In genomic region chr10:122230222-122230621, GRCh38 we compare ENCODE assay signal across 28 cellular contexts. TPM values are rescaled to one million over a fixed set of nuclear protein-coding genes. Genes with fewer than 3 reads are reported as not detected.
"Had no signal": no experiment of that assay in that cellular context is flagged by ENCODE, and none has a peak within 500 bp of the region (broad histone marks: within the 10 kb centered on the region; RNA-seq: fewer than 3 reads in every experiment).

No MANE protein-coding gene starts in this region.

- H3K4me1 Mint-ChIP-seq: naive B cell; natural killer cell; stimulated activated memory B cell treated with anti-CD40 and anti-IgM and Interleukin-4, amounts not matched to agents 10 μg/mL and 1 μg/mL and 100 μg/mL, for 72 hours; stimulated activated naive CD8-positive, alpha-beta T cell treated with anti-CD3 and anti-CD28 coated beads, Interleukin-15, amount 100 ng/mL, for 72 hours had no signal

- H3K27me3 ChIP-seq: hepatocyte, pancreas, right atrium auricular region, right lobe of liver, tibial nerve, upper lobe of right lung had no signal

- H3K4me3 ChIP-seq: hepatocyte, left ventricle myocardium inferior, lung, pancreas, right atrium auricular region, right lobe of liver, smooth muscle cell, tibial nerve, upper lobe of right lung had no signal

- H3K4me3 Mint-ChIP-seq: mesothelial cell of epicardium; naive B cell; natural killer cell; neural crest cell; stimulated activated memory B cell treated with anti-CD40 and anti-IgM and Interleukin-4, amounts not matched to agents 10 μg/mL and 1 μg/mL and 100 μg/mL, for 72 hours; stimulated activated naive CD8-positive, alpha-beta T cell treated with anti-CD3 and anti-CD28 coated beads, Interleukin-15, amount 100 ng/mL, for 72 hours had no signal

- DNase-seq: islet precursor cell; left ventricle myocardium inferior; mesendoderm; naive B cell; natural killer cell; pancreas; right lobe of liver; stimulated activated CD4-positive, alpha-beta T cell treated with anti-CD3 and anti-CD28 coated beads, Interleukin-1b, Interleukin-23, amount 100 ng/mL, for 48 hours; stimulated activated CD4-positive, alpha-beta T cell treated with anti-CD3 and anti-CD28 coated beads, Interleukin-2, amount 100 ng/mL, for 48 hours; stimulated activated CD4-positive, alpha-beta T cell treated with anti-CD3 and anti-CD28 coated beads, Interleukin-4, amount 100 ng/mL, for 4 hours; stimulated activated CD8-positive, alpha-beta memory T cell treated with anti-CD3 and anti-CD28 coated beads, Interleukin-4, amount 100 ng/mL, for 48 hours; stimulated activated naive CD4-positive, alpha-beta T cell treated with Interleukin-2 at 50 U/mL for 16 hours; stimulated activated naive CD8-positive, alpha-beta T cell treated with anti-CD3 and anti-CD28 coated beads, Interleukin-15, amount 100 ng/mL, for 72 hours; upper lobe of right lung had no signal

- H3K9me3 Mint-ChIP-seq: mesothelial cell of epicardium; naive B cell; natural killer cell; neural crest cell; stimulated activated memory B cell treated with anti-CD40 and anti-IgM and Interleukin-4, amounts not matched to agents 10 μg/mL and 1 μg/mL and 100 μg/mL, for 72 hours; stimulated activated naive CD8-positive, alpha-beta T cell treated with anti-CD3 and anti-CD28 coated beads, Interleukin-15, amount 100 ng/mL, for 72 hours had no signal

- ATAC-seq: natural killer cell; pancreas; right lobe of liver; stimulated activated memory B cell treated with anti-CD40 and anti-IgM and Interleukin-4, amounts not matched to agents 10 μg/mL and 1 μg/mL and 100 μg/mL, for 72 hours; stimulated activated naive CD8-positive, alpha-beta T cell treated with anti-CD3 and anti-CD28 coated beads, Interleukin-15, amount 100 ng/mL, for 72 hours; upper lobe of right lung had no signal

- H3K36me3 Mint-ChIP-seq: naive B cell; natural killer cell; stimulated activated memory B cell treated with anti-CD40 and anti-IgM and Interleukin-4, amounts not matched to agents 10 μg/mL and 1 μg/mL and 100 μg/mL, for 72 hours had no signal

- H3K27ac Mint-ChIP-seq: mesothelial cell of epicardium; naive B cell; natural killer cell; stimulated activated memory B cell treated with anti-CD40 and anti-IgM and Interleukin-4, amounts not matched to agents 10 μg/mL and 1 μg/mL and 100 μg/mL, for 72 hours; stimulated activated naive CD8-positive, alpha-beta T cell treated with anti-CD3 and anti-CD28 coated beads, Interleukin-15, amount 100 ng/mL, for 72 hours had no signal

- FAIRE-seq: pancreas, urothelium cell line had no signal

RNA-seq across cellular contexts. Expression of gene BTBD16, which starts 40.9 kb away (rescaled TPM):
- total RNA-seq: left ventricle myocardium inferior, mesothelial cell of epicardium, mononuclear cell, natural killer cell, neural crest cell, osteoblast, pulmonary artery endothelial cell, right atrium auricular region, skeletal muscle tissue, smooth muscle cell, temporal lobe had no signal
